In genomic region chr12:8950287-8950574, GRCh38 we compare ENCODE assay signal across 8 cellular contexts. TPM values are rescaled to one million over a fixed set of nuclear protein-coding genes. Genes with fewer than 3 reads are reported as not detected.
DNase-seq lines count a peak whose midpoint lies in the region; ATAC-seq and TF ChIP-seq lines count a peak whose summit lies in the region.

No MANE protein-coding gene starts in this region.

- peak overlapping the region; percentile 84 for H3K4me2 ChIP-seq in MM.1S (ENCODE audit: low read depth, low read length)

- in situ Hi-C loops in GM13977 (cut with MboI; ENCODE audit: low pct_unique_long_range_greater_than_20kb, low sequenced_read_pairs, unreplicated experiment), result no loop called here

- H3K36me3 ChIP-seq in A673 (ENCODE audit: insufficient read depth, low read length, poor library complexity, severe bottlenecking) (peaks cover 12% of the 10 kb centered on the region), MM.1S (replicated peaks; ENCODE audit: insufficient read depth, low read length) (peaks cover 8% of the 10 kb centered on the region)

- intact Hi-C loops in A673 (cut with micrococcal nuclease; ENCODE audit: unreplicated experiment), result loop anchor here (1.0 kb wide), 1 partner anchor 89 kb away; no protein-coding TSS in a partner anchor

- peak; percentile 6 for ATAC-seq in GM19035 (IDR thresholded peaks at IDR 0.05; ENCODE audit: unreplicated experiment)
- peak in 1 of 2 donors; percentile 41 for ATAC-seq in naive thymus-derived CD8-positive, alpha-beta T cell

- TSS peak; percentile 70 for BruUV-seq in A673 (replicated peaks; lab: Mats Ljungman, UMichigan)

- H3K36me3 Mint-ChIP-seq in chondrocyte (ENCODE audit: low read depth), result peaks cover 2% of the 10 kb centered on the region
- peaks cover 0 to 23% (median 7%) of the 10 kb centered on the region in 3 donors for H3K36me3 Mint-ChIP-seq in naive thymus-derived CD8-positive, alpha-beta T cell

- peak overlapping the region; percentile 80 for H3K4me3 ChIP-seq in A673 (ENCODE audit: low read depth, low read length, poor library complexity, severe bottlenecking)
- peak overlapping the region; percentile 98 for H3K4me3 ChIP-seq in MM.1S (ENCODE audit: low read length)

- DNase-seq in A673 (ENCODE audit: low spot score), result no peak
- DNase-seq in MM.1S, result no peak
- DNase-seq in chondrocyte (ENCODE audit: low spot score), result no peak
- no peak for DNase-seq in naive thymus-derived CD8-positive, alpha-beta T cell
- no peak for DNase-seq in SHP77 (lab: John Stamatoyannopoulos, UW)
- no peak for DNase-seq in NCI-H524 (lab: John Stamatoyannopoulos, UW)
- no peak for DNase-seq in GM13977 (ENCODE audit: low spot score)

- CTCF ChIA-PET in A673 (lab: Charles Lee), result interaction anchor here (0.8 kb wide), 1 partner anchor 293 kb away, joined by 3 read pairs; no protein-coding TSS in a partner anchor

- peaks cover 41% of the 10 kb centered on the region for H3K79me2 ChIP-seq in MM.1S (ENCODE audit: low read length)

- POLR2A ChIA-PET in A673 (lab: Charles Lee; ENCODE audit: low non-redundant PET), result no interaction called here
- POLR2A ChIA-PET in naive thymus-derived CD8-positive, alpha-beta T cell (lab: Charles Lee), result interaction anchor here (1.0 to 4.9 kb wide), 14 partner anchors 10 to 305 kb away, joined by 3 to 51 read pairs (median 6); partner anchors contain the start of gene PHC1

- no peaks in the 10 kb centered on the region for H3K27me3 Mint-ChIP-seq in chondrocyte (ENCODE audit: low read depth)
- no peaks in the 10 kb centered on the region for H3K27me3 Mint-ChIP-seq in naive thymus-derived CD8-positive, alpha-beta T cell

- peaks cover 30% of the 10 kb centered on the region for H3K4me1 Mint-ChIP-seq in chondrocyte (ENCODE audit: low read depth)
- H3K4me1 Mint-ChIP-seq in naive thymus-derived CD8-positive, alpha-beta T cell, result peaks cover 43 to 82% (median 67%) of the 10 kb centered on the region in 4 donors

- H3K9me3 ChIP-seq in A673 (ENCODE audit: low read depth, low read length, poor library complexity, severe bottlenecking), result no peaks in the 10 kb centered on the region
- no peaks in the 10 kb centered on the region for H3K9me3 ChIP-seq in MM.1S (replicated peaks; ENCODE audit: insufficient read depth, low read length)

- H3K27ac ChIP-seq in A673 (ENCODE audit: low read depth, low read length, poor library complexity, severe bottlenecking) (peak overlapping the region; percentile 96), MM.1S (ENCODE audit: low read length) (peak overlapping the region; percentile 94; the same call in 1 of the 2 replicates)

- H3F3A ChIP-seq in MM.1S (ENCODE audit: insufficient read depth, low read length), result peaks cover 10% of the 10 kb centered on the region; the same call in 1 of the 2 replicates

- peak overlapping the region; percentile 88 for H2AFZ ChIP-seq in MM.1S (ENCODE audit: low read length)

- peak overlapping the region; percentile 94 for H3K9ac ChIP-seq in MM.1S (ENCODE audit: low read length)

- H3K4me1 ChIP-seq in A673 (ENCODE audit: insufficient read depth, low read length, poor library complexity, severe bottlenecking) (peaks cover 16% of the 10 kb centered on the region), MM.1S (ENCODE audit: low read length) (peaks cover 18% of the 10 kb centered on the region)

- H3K9me2 ChIP-seq in MM.1S (replicated peaks; ENCODE audit: insufficient read depth, low read length), result no peaks in the 10 kb centered on the region

- 0 out of 2 replicates have a peak, but pooled peaks cover 5% of the 10 kb centered on the region for H4K20me1 ChIP-seq in MM.1S (ENCODE audit: insufficient read depth, low read length)

- no peaks in the 10 kb centered on the region for H3K9me3 Mint-ChIP-seq in chondrocyte (ENCODE audit: low read depth)
- H3K9me3 Mint-ChIP-seq in naive thymus-derived CD8-positive, alpha-beta T cell, result peaks cover 0 to 10% (median 5%) of the 10 kb centered on the region in 9 donors

- H3K27me3 ChIP-seq in A673 (replicated peaks; ENCODE audit: insufficient read depth, low read depth, low read length, poor library complexity) (no peaks in the 10 kb centered on the region), MM.1S (replicated peaks; ENCODE audit: insufficient read depth, low read length) (no peaks in the 10 kb centered on the region)

- H3K27ac Mint-ChIP-seq in chondrocyte (ENCODE audit: unreplicated experiment), result peak overlapping the region; percentile 98
- H3K27ac Mint-ChIP-seq in naive thymus-derived CD8-positive, alpha-beta T cell, result peak overlapping the region; percentile 91 to 99 (median 94)

- H3K4me3 Mint-ChIP-seq in chondrocyte (ENCODE audit: unreplicated experiment), result peak overlapping the region; percentile 99
- H3K4me3 Mint-ChIP-seq in naive thymus-derived CD8-positive, alpha-beta T cell, result peak overlapping the region; percentile 91 to 97 (median 95)

- TF ChIP-seq CTCF in A673 (conservative IDR thresholded peaks at IDR 0.05; ENCODE audit: low read depth, low read length), result no peak
- TF ChIP-seq CTCF in MM.1S (IDR thresholded peaks at IDR 0.05; ENCODE audit: low read length), result no peak
- TF ChIP-seq CTCF in chondrocyte (IDR thresholded peaks at IDR 0.05), result peak; percentile 40
- TF ChIP-seq CTCF in GM13977 (IDR thresholded peaks at IDR 0.05; ENCODE audit: extremely low read depth, insufficient read depth, missing control alignments), result no peak

RNA-seq across cellular contexts. Expression of gene M6PR, which starts 0.8 kb away (rescaled TPM):
- total RNA-seq in A673 (2021) (138 and 160 TPM in 2 replicates), chondrocyte (90.1 to 103 TPM (median 96.1 TPM) in 3 replicates)
- 100 to 1,000 TPM; 173 to 175 TPM for total RNA-seq in naive thymus-derived CD8-positive, alpha-beta T cell
- 100 to 1,000 TPM; 228 to 260 (median 238) TPM for polyA plus RNA-seq in naive thymus-derived CD8-positive, alpha-beta T cell

RNA-seq across cellular contexts. Expression of gene PHC1, which starts 35.9 kb away (rescaled TPM):
- 40.3 and 51.2 TPM in 2 replicates for total RNA-seq in A673 (2021)
- 33.0 to 36.7 TPM (median 35.8 TPM) in 3 replicates for total RNA-seq in chondrocyte
- total RNA-seq in naive thymus-derived CD8-positive, alpha-beta T cell, result 10 to 100 TPM; 36.3 to 39.2 TPM
- 10 to 100 TPM; 12.3 to 20.3 (median 15.7) TPM for polyA plus RNA-seq in naive thymus-derived CD8-positive, alpha-beta T cell

RNA-seq across cellular contexts. Expression of gene KLRG1, which starts 39.1 kb away (rescaled TPM):
- 1.2 and 1.9 TPM in 2 replicates for total RNA-seq in A673 (2021)
- 0.17 to 1.5 TPM (median 0.49 TPM) in 3 replicates for total RNA-seq in chondrocyte
- 1 to 10 TPM; 4.1 to 5.0 TPM for total RNA-seq in naive thymus-derived CD8-positive, alpha-beta T cell
- 100 to 1,000 TPM in 1 of 3 donors, 10 to 100 TPM in 2; 13.8 to 237 (median 14.7) TPM for polyA plus RNA-seq in naive thymus-derived CD8-positive, alpha-beta T cell
